ENCODE assay signal across 10 cellular contexts in genomic region chr9:26975728-26976707, GRCh38. TPM values are rescaled to one million over a fixed set of nuclear protein-coding genes. Genes with fewer than 3 reads are reported as not detected.
DNase-seq lines count a peak whose midpoint lies in the region; ATAC-seq and TF ChIP-seq lines count a peak whose summit lies in the region.
"Had no signal": no experiment of that assay in that cellular context is flagged by ENCODE, and none has a peak within 500 bp of the region (broad histone marks: within the 10 kb centered on the region; RNA-seq: fewer than 3 reads in every experiment).

No MANE protein-coding gene starts in this region.

- H3K4me1 ChIP-seq in ectodermal cell (ENCODE audit: control insufficient read depth, insufficient read depth, low read length) (no peaks in the 10 kb centered on the region), mucosa of descending colon (ENCODE audit: low read depth) (no peaks in the 10 kb centered on the region)
- H3K4me1 ChIP-seq: BLaER1 had no signal

- no peaks in the 10 kb centered on the region for H3K27me3 ChIP-seq in ectodermal cell (ENCODE audit: control insufficient read depth, insufficient read depth, low read length, poor library complexity, severe bottlenecking)
- H3K27me3 ChIP-seq: BLaER1 had no signal

- no peak for TF ChIP-seq CTCF in mucosa of descending colon (IDR thresholded peaks at IDR 0.05)

- ATAC-seq in mucosa of descending colon (peak; percentile 82), HG02870 (IDR thresholded peaks at IDR 0.05; ENCODE audit: unreplicated experiment) (no peak)

- no peak overlapping the region for H3K4me3 ChIP-seq in ectodermal cell (ENCODE audit: insufficient read depth, low read depth, low read length)
- H3K4me3 ChIP-seq in mucosa of descending colon = no peak overlapping the region
- H3K4me3 ChIP-seq: BLaER1 had no signal

- H3K9me3 ChIP-seq in ectodermal cell (ENCODE audit: control insufficient read depth, low read length) = no peaks in the 10 kb centered on the region
- no peaks in the 10 kb centered on the region for H3K9me3 ChIP-seq in mucosa of descending colon
- H3K9me3 ChIP-seq: BLaER1 had no signal

- intact Hi-C loops in mucosa of descending colon (cut with DNase I, micrococcal nuclease) = no loop called here

- 92 to 94% methylated on average over 18 of the region's 18 CpGs for WGBS in ectodermal cell, 2 experiments

- peaks cover 11% of the 10 kb centered on the region for H3K36me3 ChIP-seq in ectodermal cell (ENCODE audit: control insufficient read depth, insufficient read depth, low read length)
- H3K36me3 ChIP-seq in mucosa of descending colon (ENCODE audit: low read depth) = no peaks in the 10 kb centered on the region
- H3K36me3 ChIP-seq: BLaER1 had no signal

- H3K27ac ChIP-seq in ectodermal cell (ENCODE audit: insufficient read depth, low read depth, low read length, poor library complexity, severe bottlenecking) = peak overlapping the region; percentile 50
- H3K27ac ChIP-seq: BLaER1 had no signal

- DNase-seq in NCI-H1417 (lab: John Stamatoyannopoulos, UW) (peak in 2 of 3 experiments; percentile 29 to 59), NCI-H1417 treated with DMSO at 0.1 percent for 48 hours (lab: John Stamatoyannopoulos, UW) (no peak), NCI-H1092 (lab: John Stamatoyannopoulos, UW) (peak; percentile 48), mucosa of descending colon (peak in 1 of 3 donors; percentile 76), T-helper 1 cell (no peak)
- no peak for DNase-seq in stimulated activated CD4-positive, alpha-beta T cell treated with anti-CD3 and anti-CD28 coated beads, Interleukin-1b, Interleukin-23, amount 100 ng/mL, for 48 hours

RNA-seq across cellular contexts. Expression of gene IFT74, which starts 19.8 kb away (rescaled TPM):
- polyA plus RNA-seq in ectodermal cell (2013, experiment 1 of 4) = 31.1 TPM
- polyA plus RNA-seq in ectodermal cell (2013, experiment 2 of 4) = 28.7 TPM
- 28.8 TPM for polyA plus RNA-seq in ectodermal cell (2013, experiment 3 of 4)
- polyA plus RNA-seq in ectodermal cell (2013, experiment 4 of 4) = 32.9 TPM
- total RNA-seq in mucosa of descending colon = 10 to 100 TPM; 16.6 to 18.2 (median 17.3) TPM

RNA-seq across cellular contexts. Expression of gene PLAA, which starts 29.0 kb away (rescaled TPM):
- 44.5 TPM for polyA plus RNA-seq in ectodermal cell (2013, experiment 1 of 4)
- 46.7 TPM for polyA plus RNA-seq in ectodermal cell (2013, experiment 2 of 4)
- polyA plus RNA-seq in ectodermal cell (2013, experiment 3 of 4) = 31.9 TPM
- polyA plus RNA-seq in ectodermal cell (2013, experiment 4 of 4) = 33.9 TPM
- 10 to 100 TPM; 24.8 to 28.4 (median 27.8) TPM for total RNA-seq in mucosa of descending colon

RNA-seq across cellular contexts. Expression of gene LRRC19, which starts 29.5 kb away (rescaled TPM):
- polyA plus RNA-seq in ectodermal cell (2013, experiment 1 of 4) = not detected
- not detected for polyA plus RNA-seq in ectodermal cell (2013, experiment 2 of 4)
- polyA plus RNA-seq in ectodermal cell (2013, experiment 3 of 4) = not detected
- not detected for polyA plus RNA-seq in ectodermal cell (2013, experiment 4 of 4)
- total RNA-seq in mucosa of descending colon = 100 to 1,000 TPM in 1 of 3 donors, 10 to 100 TPM in 2; 45.1 to 120 (median 96.9) TPM
- total RNA-seq: activated CD8-positive, alpha-beta memory T cell treated with anti-CD3 and anti-CD28 coated beads for 36 hours had no signal

Comparison
In these comparisons a context has a peak if more than half of its experiments do, and no peak if none do; other contexts are left out.
1. DNase-seq: peak in NCI-H1417 (2 of 3) and NCI-H1092 (single experiment); none in NCI-H1417 treated with DMSO at 0.1 percent for 48 hours (single experiment), stimulated activated CD4-positive, alpha-beta T cell treated with anti-CD3 and anti-CD28 coated beads, Interleukin-1b, Interleukin-23, amount 100 ng/mL, for 48 hours (single experiment) and T-helper 1 cell (0 of 5).